ENCODE assay signal across 8 cellular contexts in the genomic region with DNA sequence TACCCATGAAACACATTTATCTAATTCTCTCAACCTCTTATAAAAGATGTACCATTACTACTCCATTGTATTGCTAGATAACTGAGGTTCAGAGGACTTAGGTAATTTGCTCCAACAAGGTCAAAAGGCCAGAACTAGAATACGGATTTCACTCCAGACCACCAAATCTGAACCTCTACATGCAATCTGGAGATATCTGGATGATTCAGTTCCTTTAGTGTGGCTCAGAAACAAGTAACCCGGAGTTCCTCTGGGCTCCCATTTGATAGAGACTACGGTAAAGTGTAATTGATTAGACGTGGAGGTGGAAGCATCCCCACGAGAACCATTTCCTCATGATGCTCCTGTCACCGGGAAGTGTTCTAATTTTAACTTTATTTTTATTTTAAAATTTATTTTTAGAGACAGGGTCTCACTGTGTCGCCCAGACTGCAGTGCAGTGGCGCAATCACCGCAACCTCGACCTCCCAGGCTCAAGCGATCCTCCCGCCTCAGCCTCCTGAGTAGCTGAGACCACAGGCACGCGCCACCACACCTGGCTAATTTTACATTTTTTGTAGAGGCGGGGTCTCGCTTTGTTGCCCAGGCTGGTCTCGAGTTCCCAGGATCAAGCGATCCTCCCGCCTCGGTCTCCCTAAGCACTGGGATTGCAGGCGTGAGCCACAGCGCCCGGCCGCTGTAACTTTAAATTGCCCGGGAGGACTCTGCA. TPM values are rescaled to one million over a fixed set of nuclear protein-coding genes. Genes with fewer than 3 reads are reported as not detected.
DNase-seq lines count a peak whose midpoint lies in the region; ATAC-seq, FAIRE-seq and TF ChIP-seq lines count a peak whose summit lies in the region.

No MANE protein-coding gene starts in this region.

- H3K4me3 ChIP-seq in GM06990 (replicated peaks; ENCODE audit: low read depth, low read length), result peak overlapping the region; percentile 99
- H3K4me3 ChIP-seq in HAP-1, result peak overlapping the region; percentile 98
- peak overlapping the region; percentile 88 for H3K4me3 ChIP-seq in RWPE2 (ENCODE audit: severe bottlenecking)
- H3K4me3 ChIP-seq in fibroblast of villous mesenchyme (ENCODE audit: low read depth, low read length), result peak overlapping the region; percentile 99
- H3K4me3 ChIP-seq in small intestine (ENCODE audit: low read depth in 1 of 2, low read length in 2 of 2), result peak overlapping the region; percentile 88 to 89

- DNase-seq in GM06990 (ENCODE audit: extremely low read depth, insufficient read length) (peak; percentile 3), HAP-1 (ENCODE audit: low spot score in 2 of 2) (no peak), RWPE2 (ENCODE audit: low spot score) (no peak), fibroblast of villous mesenchyme (ENCODE audit: low read depth) (no peak), small intestine (no peak), NCI-H1417 treated with DMSO at 0.1 percent for 48 hours (lab: John Stamatoyannopoulos, UW) (no peak), activated gamma-delta T cell (lab: John Stamatoyannopoulos, UW) (no peak)
- DNase-seq in activated CD4-positive, alpha-beta T cell treated with anti-CD3 and anti-CD28 coated beads for 48 hours, result no peak

- H3K9me3 ChIP-seq in HAP-1 (no peaks in the 10 kb centered on the region), RWPE2 (ENCODE audit: severe bottlenecking) (no peaks in the 10 kb centered on the region), small intestine (ENCODE audit: control insufficient read depth, low read depth) (no peaks in the 10 kb centered on the region)

- H3K36me3 ChIP-seq in GM06990 (ENCODE audit: control insufficient read depth, insufficient read depth, low read length) (no peaks in the 10 kb centered on the region), HAP-1 (replicated peaks) (peaks cover 12% of the 10 kb centered on the region), RWPE2 (ENCODE audit: low read depth) (peaks cover 4% of the 10 kb centered on the region), small intestine (ENCODE audit: control insufficient read depth in 2 of 2, insufficient read depth in 2 of 2, low read length in 2 of 2) (peaks cover 0 to 2% of the 10 kb centered on the region in 2 donors)

- ATAC-seq in RWPE2 (ENCODE audit: low read depth), result no peak

- H3K4me1 ChIP-seq in HAP-1 (peaks cover 8% of the 10 kb centered on the region), RWPE2 (ENCODE audit: insufficient read depth, poor library complexity, severe bottlenecking) (peaks cover 8% of the 10 kb centered on the region), small intestine (ENCODE audit: control insufficient read depth in 2 of 2, insufficient read depth in 1 of 2, low read depth in 1 of 2, low read length in 1 of 2) (peaks cover 0 to 3% of the 10 kb centered on the region in 2 donors)

- in situ Hi-C loops in HAP-1 (cut with MboI; ENCODE audit: low sequenced_read_pairs), result loop anchor here (25.0 kb wide), 1 partner anchor 1056 kb away; the partner anchor contains the start of gene ELAC2

- H3K27me3 ChIP-seq in GM06990 (replicated peaks; ENCODE audit: control insufficient read depth, insufficient read depth, low read length), result no peaks in the 10 kb centered on the region
- H3K27me3 ChIP-seq in HAP-1 (ENCODE audit: low read depth), result no peaks in the 10 kb centered on the region
- H3K27me3 ChIP-seq in RWPE2 (ENCODE audit: insufficient read depth, poor library complexity, severe bottlenecking), result no peaks in the 10 kb centered on the region
- H3K27me3 ChIP-seq in small intestine (ENCODE audit: control insufficient read depth in 2 of 2, insufficient read depth in 2 of 2, low read length in 2 of 2), result no peaks in the 10 kb centered on the region

- TF ChIP-seq CTCF in GM06990 (IDR thresholded peaks at IDR 0.05; ENCODE audit: insufficient read depth, low read length, poor library complexity, severe bottlenecking), result no peak
- TF ChIP-seq CTCF in RWPE2 (IDR thresholded peaks at IDR 0.05; ENCODE audit: poor library complexity, severe bottlenecking), result no peak
- TF ChIP-seq CTCF in fibroblast of villous mesenchyme (IDR thresholded peaks at IDR 0.05; ENCODE audit: insufficient read depth, low read depth, low read length), result no peak

- peak overlapping the region; percentile 41 for H3K27ac ChIP-seq in RWPE2 (ENCODE audit: poor library complexity, severe bottlenecking)
- H3K27ac ChIP-seq in small intestine (ENCODE audit: low read depth in 1 of 2, low read length in 1 of 2), result peak overlapping the region; percentile 71 to 89

- WGBS in small intestine, 3 donors, result 4 to 15% (median 8%) methylated on average over 25 of the region's 25 CpGs

- no peak for FAIRE-seq in small intestine (lab: Jason Lieb, UNC)

RNA-seq across cellular contexts. Expression of gene COX10, which starts 0.6 kb away (rescaled TPM):
- total RNA-seq in fibroblast of villous mesenchyme, result 13.5 and 15.5 TPM in 2 replicates
- 10 to 100 TPM; 10.8 to 18.1 (median 14.5) TPM for polyA plus RNA-seq in small intestine
